ENCODE assay signal across 8 cellular contexts in genomic region chr5:142325677-142326479, GRCh38. TPM values are rescaled to one million over a fixed set of nuclear protein-coding genes. Genes with fewer than 3 reads are reported as not detected.
DNase-seq lines count a peak whose midpoint lies in the region; ATAC-seq and TF ChIP-seq lines count a peak whose summit lies in the region.

No MANE protein-coding gene starts in this region.

- peak overlapping the region; percentile 76 for H3K4me3 Mint-ChIP-seq in MCF 10A (ENCODE audit: unreplicated experiment)

- CTCF ChIA-PET in Panc1 (lab: Charles Lee) (interaction anchor here (0.6 kb wide), 1 partner anchor 14 kb away, joined by 12 read pairs; no protein-coding TSS in a partner anchor), MCF 10A (lab: Yijun Ruan, JAX) (interaction anchor here (0.6 to 2.8 kb wide), 6 partner anchors 27 to 657 kb away, joined by 3 to 14 read pairs (median 3); no protein-coding TSS in a partner anchor)

- no peaks in the 10 kb centered on the region for H3K9me3 ChIP-seq in Panc1 (ENCODE audit: control insufficient read depth, insufficient read depth, low read depth, low read length)

- in situ Hi-C loops in Panc1 (cut with HindIII; ENCODE audit: low pct_unique_long_range_greater_than_20kb, low sequenced_read_pairs) = no loop called here

- ATAC-seq in Panc1 (peak; percentile 48), HG03378 (IDR thresholded peaks at IDR 0.05; ENCODE audit: unreplicated experiment) (no peak), GM18519 (IDR thresholded peaks at IDR 0.05; ENCODE audit: low FRiP score, unreplicated experiment) (no peak)

- H3K4me1 ChIP-seq in Panc1 (ENCODE audit: control insufficient read depth, insufficient read depth, low read length) = peaks cover 36% of the 10 kb centered on the region

- H3K27ac ChIP-seq in Panc1 (ENCODE audit: low read length) = peak overlapping the region; percentile 97

- H3K4me3 ChIP-seq in Panc1 (ENCODE audit: low read depth in 2 of 2, low read length in 2 of 2) = peak overlapping the region; percentile 83 to 96

- peak overlapping the region; percentile 77 for H3K27ac Mint-ChIP-seq in MCF 10A (ENCODE audit: low read depth, unreplicated experiment)

- BruUV-seq in Panc1 (replicated peaks; lab: Mats Ljungman, UMichigan) (no TSS peak), MCF 10A (replicated peaks; lab: Mats Ljungman, UMichigan) (no TSS peak)

- peaks cover 10% of the 10 kb centered on the region; the same call in 1 of the 2 replicates for H3K36me3 ChIP-seq in Panc1 (ENCODE audit: control insufficient read depth, insufficient read depth, low read length)

- no peaks in the 10 kb centered on the region for H3K27me3 ChIP-seq in Panc1 (ENCODE audit: control insufficient read depth, insufficient read depth, low read length)

- intact Hi-C loops in Panc1 (cut with micrococcal nuclease; ENCODE audit: unreplicated experiment) (loop anchor here (2.0 to 5.0 kb wide), 3 partner anchors 31 to 223 kb away; no protein-coding TSS in a partner anchor), MCF 10A (cut with micrococcal nuclease) (loop anchor here (1.0 to 5.0 kb wide), 4 partner anchors 31 to 174 kb away; no protein-coding TSS in a partner anchor)

- H3K4me1 Mint-ChIP-seq in MCF 10A (ENCODE audit: insufficient read depth, unreplicated experiment) = peaks cover 47% of the 10 kb centered on the region

- TF ChIP-seq CTCF in Panc1 (IDR thresholded peaks at IDR 0.05) (no peak), MCF 10A (IDR thresholded peaks at IDR 0.05; ENCODE audit: unreplicated experiment) (no peak)

- peak; percentile 43 to 50 for DNase-seq in stimulated activated CD4-positive, alpha-beta T cell treated with anti-CD3 and anti-CD28 coated beads, Interleukin-2, amount 100 ng/mL, for 24 hours
- DNase-seq in stimulated activated CD4-positive, alpha-beta T cell treated with anti-CD3 and anti-CD28 coated beads, Interleukin-2, amount 100 ng/mL, for 48 hours = no peak
- DNase-seq in Panc1 (ENCODE audit: low read depth, low spot score) = no peak
- peak; percentile 97 for DNase-seq in MCF 10A (ENCODE audit: unreplicated experiment)
- peak; percentile 96 for DNase-seq in islet precursor cell
- DNase-seq in stimulated activated CD8-positive, alpha-beta memory T cell treated with anti-CD3 and anti-CD28 coated beads, Interleukin-2, amount 100 ng/mL, for 48 hours (ENCODE audit: low read depth in 2 of 2) = peak; percentile 21 to 30

- no peaks in the 10 kb centered on the region for H3K27me3 Mint-ChIP-seq in MCF 10A (ENCODE audit: insufficient read depth, unreplicated experiment)

- POLR2A ChIA-PET in Panc1 (lab: Charles Lee) (interaction anchor here (0.5 to 1.4 kb wide), 2 partner anchors 34 to 335 kb away, joined by 3 to 6 read pairs; no protein-coding TSS in a partner anchor), MCF 10A (lab: Yijun Ruan, JAX) (interaction anchor here (0.5 to 9.2 kb wide), 11 partner anchors 8 to 365 kb away, joined by 3 to 150 read pairs (median 3); partner anchors contain the start of gene GNPDA1)

- no peaks in the 10 kb centered on the region for H3K36me3 Mint-ChIP-seq in MCF 10A (ENCODE audit: insufficient read depth, unreplicated experiment)

- no peaks in the 10 kb centered on the region for H3K9me3 Mint-ChIP-seq in MCF 10A (ENCODE audit: unreplicated experiment)

RNA-seq across cellular contexts. Expression of gene SPRY4, which starts 1.1 kb away (rescaled TPM):
- 35.6 TPM for total RNA-seq in Panc1 (2021; ENCODE audit: unreplicated experiment)
- 50.9 TPM for polyA plus RNA-seq in Panc1 (2012; ENCODE audit: insufficient read length)
- 34.5 and 41.9 TPM in 2 replicates for total RNA-seq in MCF 10A (2022)

Comparison
In these comparisons a context has a peak if more than half of its experiments do, and no peak if none do; other contexts are left out.
1. DNase-seq: peak in stimulated activated CD4-positive, alpha-beta T cell treated with anti-CD3 and anti-CD28 coated beads, Interleukin-2, amount 100 ng/mL, for 24 hours (2 of 2), MCF 10A (single experiment), islet precursor cell (single experiment) and stimulated activated CD8-positive, alpha-beta memory T cell treated with anti-CD3 and anti-CD28 coated beads, Interleukin-2, amount 100 ng/mL, for 48 hours (2 of 2); none in stimulated activated CD4-positive, alpha-beta T cell treated with anti-CD3 and anti-CD28 coated beads, Interleukin-2, amount 100 ng/mL, for 48 hours (0 of 2) and Panc1 (single experiment).